ENCODE assay signal across 1 cellular context in the genomic region with DNA sequence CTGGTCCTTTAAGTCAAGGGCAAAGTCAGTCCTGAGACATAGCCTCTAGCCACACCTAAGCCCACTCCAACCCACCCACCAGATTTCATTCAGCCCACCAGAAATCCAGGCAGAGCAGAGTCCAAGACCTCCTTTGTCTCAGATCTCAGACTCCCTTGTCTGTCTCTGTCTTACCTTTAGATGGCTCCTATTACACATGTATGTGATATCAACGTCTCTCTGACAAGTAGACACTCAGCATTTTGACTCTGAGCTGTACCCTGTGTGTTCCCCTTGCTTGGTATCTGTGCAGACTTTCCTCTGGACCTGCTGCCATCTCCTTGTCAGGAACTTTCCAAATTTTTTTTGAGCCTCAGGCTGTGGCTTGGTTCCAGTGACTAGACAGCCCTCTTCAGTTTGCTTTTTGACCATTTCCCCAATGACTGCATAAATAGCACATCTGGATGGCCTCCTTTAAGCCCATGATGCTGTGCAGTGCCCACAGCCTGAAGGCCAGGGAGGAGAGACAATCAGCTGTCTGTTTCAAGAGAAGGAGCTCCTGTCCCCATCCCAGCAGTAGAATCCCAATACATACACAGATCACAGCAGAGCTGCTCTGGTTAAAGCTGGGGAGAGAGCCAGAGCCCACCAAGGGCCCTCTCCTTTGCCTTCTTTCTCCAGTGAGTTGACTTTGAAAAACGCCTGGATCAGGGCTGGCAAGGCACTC.
TF ChIP-seq lines count a peak whose summit lies in the region.

No MANE protein-coding gene starts in this region.

TF ChIP-seq in K562, 482 proteins besides CTCF, POLR2A, EP300 and RAD21:
- TF ChIP-seq ZNF263 (CRISPR knock-in tag; IDR thresholded peaks at IDR 0.05; ENCODE audit: borderline replicate concordance) (no peak), RBM34 (IDR thresholded peaks at IDR 0.05; ENCODE audit: borderline replicate concordance, insufficient read depth, low read length) (no peak), KLF1 (tag; IDR thresholded peaks at IDR 0.05) (no peak), OTX1 (CRISPR knock-in tag; IDR thresholded peaks at IDR 0.05) (no peak), ZNF212 (CRISPR knock-in tag; IDR thresholded peaks at IDR 0.05) (no peak), CBX5 (IDR thresholded peaks at IDR 0.05; ENCODE audit: borderline replicate concordance, low read depth) (no peak), TEAD1 (CRISPR knock-in tag; IDR thresholded peaks at IDR 0.05) (no peak), MYC (IDR thresholded peaks at IDR 0.05; ENCODE audit: low read depth, low read length) (no peak), MYC (CRISPR knock-in tag; IDR thresholded peaks at IDR 0.05; ENCODE audit: borderline replicate concordance, low read depth) (no peak), ZNF316 (IDR thresholded peaks at IDR 0.05) (no peak), KDM4B (IDR thresholded peaks at IDR 0.05; ENCODE audit: borderline replicate concordance in 2 of 2, low read depth in 1 of 2) (no peak), HEY1 (CRISPR knock-in tag; IDR thresholded peaks at IDR 0.05; ENCODE audit: borderline replicate concordance) (no peak), U2AF1 (optimal IDR thresholded peaks at IDR 0.05; ENCODE audit: low read depth, low read length) (no peak), ARID1B (IDR thresholded peaks at IDR 0.05) (no peak), ZNF347 (CRISPR knock-in tag; IDR thresholded peaks at IDR 0.05; ENCODE audit: low read depth) (no peak), RBM22 (IDR thresholded peaks at IDR 0.05; ENCODE audit: low read depth, low read length, poor library complexity, severe bottlenecking) (no peak), MAZ (CRISPR knock-in tag; conservative IDR thresholded peaks at IDR 0.05 in 1 of 2, IDR thresholded peaks at IDR 0.05 in 1 of 2) (no peak)
- TF ChIP-seq, protein P1, sequence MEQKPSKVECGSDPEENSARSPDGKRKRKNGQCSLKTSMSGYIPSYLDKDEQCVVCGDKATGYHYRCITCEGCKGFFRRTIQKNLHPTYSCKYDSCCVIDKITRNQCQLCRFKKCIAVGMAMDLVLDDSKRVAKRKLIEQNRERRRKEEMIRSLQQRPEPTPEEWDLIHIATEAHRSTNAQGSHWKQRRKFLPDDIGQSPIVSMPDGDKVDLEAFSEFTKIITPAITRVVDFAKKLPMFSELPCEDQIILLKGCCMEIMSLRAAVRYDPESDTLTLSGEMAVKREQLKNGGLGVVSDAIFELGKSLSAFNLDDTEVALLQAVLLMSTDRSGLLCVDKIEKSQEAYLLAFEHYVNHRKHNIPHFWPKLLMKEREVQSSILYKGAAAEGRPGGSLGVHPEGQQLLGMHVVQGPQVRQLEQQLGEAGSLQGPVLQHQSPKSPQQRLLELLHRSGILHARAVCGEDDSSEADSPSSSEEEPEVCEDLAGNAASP (IDR thresholded peaks at IDR 0.05), result no peak
- TF ChIP-seq, protein P2, sequence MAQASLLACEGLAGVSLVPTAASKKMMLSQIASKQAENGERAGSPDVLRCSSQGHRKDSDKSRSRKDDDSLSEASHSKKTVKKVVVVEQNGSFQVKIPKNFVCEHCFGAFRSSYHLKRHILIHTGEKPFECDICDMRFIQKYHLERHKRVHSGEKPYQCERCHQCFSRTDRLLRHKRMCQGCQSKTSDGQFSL (CRISPR knock-in tag; IDR thresholded peaks at IDR 0.05), result no peak
- TF ChIP-seq, protein P2 (tag; IDR thresholded peaks at IDR 0.05), result no peak
- TF ChIP-seq, protein P3, sequence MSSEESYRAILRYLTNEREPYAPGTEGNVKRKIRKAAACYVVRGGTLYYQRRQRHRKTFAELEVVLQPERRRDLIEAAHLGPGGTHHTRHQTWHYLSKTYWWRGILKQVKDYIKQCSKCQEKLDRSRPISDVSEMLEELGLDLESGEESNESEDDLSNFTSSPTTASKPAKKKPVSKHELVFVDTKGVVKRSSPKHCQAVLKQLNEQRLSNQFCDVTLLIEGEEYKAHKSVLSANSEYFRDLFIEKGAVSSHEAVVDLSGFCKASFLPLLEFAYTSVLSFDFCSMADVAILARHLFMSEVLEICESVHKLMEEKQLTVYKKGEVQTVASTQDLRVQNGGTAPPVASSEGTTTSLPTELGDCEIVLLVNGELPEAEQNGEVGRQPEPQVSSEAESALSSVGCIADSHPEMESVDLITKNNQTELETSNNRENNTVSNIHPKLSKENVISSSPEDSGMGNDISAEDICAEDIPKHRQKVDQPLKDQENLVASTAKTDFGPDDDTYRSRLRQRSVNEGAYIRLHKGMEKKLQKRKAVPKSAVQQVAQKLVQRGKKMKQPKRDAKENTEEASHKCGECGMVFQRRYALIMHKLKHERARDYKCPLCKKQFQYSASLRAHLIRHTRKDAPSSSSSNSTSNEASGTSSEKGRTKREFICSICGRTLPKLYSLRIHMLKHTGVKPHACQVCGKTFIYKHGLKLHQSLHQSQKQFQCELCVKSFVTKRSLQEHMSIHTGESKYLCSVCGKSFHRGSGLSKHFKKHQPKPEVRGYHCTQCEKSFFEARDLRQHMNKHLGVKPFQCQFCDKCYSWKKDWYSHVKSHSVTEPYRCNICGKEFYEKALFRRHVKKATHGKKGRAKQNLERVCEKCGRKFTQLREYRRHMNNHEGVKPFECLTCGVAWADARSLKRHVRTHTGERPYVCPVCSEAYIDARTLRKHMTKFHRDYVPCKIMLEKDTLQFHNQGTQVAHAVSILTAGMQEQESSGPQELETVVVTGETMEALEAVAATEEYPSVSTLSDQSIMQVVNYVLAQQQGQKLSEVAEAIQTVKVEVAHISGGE (CRISPR knock-in tag; IDR thresholded peaks at IDR 0.05), result no peak
- TF ChIP-seq, protein P4, sequence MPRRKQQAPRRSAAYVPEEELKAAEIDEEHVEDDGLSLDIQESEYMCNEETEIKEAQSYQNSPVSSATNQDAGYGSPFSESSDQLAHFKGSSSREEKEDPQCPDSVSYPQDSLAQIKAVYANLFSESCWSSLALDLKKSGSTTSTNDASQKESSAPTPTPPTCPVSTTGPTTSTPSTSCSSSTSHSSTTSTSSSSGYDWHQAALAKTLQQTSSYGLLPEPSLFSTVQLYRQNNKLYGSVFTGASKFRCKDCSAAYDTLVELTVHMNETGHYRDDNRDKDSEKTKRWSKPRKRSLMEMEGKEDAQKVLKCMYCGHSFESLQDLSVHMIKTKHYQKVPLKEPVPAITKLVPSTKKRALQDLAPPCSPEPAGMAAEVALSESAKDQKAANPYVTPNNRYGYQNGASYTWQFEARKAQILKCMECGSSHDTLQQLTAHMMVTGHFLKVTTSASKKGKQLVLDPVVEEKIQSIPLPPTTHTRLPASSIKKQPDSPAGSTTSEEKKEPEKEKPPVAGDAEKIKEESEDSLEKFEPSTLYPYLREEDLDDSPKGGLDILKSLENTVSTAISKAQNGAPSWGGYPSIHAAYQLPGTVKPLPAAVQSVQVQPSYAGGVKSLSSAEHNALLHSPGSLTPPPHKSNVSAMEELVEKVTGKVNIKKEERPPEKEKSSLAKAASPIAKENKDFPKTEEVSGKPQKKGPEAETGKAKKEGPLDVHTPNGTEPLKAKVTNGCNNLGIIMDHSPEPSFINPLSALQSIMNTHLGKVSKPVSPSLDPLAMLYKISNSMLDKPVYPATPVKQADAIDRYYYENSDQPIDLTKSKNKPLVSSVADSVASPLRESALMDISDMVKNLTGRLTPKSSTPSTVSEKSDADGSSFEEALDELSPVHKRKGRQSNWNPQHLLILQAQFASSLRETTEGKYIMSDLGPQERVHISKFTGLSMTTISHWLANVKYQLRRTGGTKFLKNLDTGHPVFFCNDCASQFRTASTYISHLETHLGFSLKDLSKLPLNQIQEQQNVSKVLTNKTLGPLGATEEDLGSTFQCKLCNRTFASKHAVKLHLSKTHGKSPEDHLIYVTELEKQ (CRISPR knock-in tag; IDR thresholded peaks at IDR 0.05), result no peak
